ENCODE assay signal across 18 cellular contexts in genomic region chr3:38120690-38121450, GRCh38. TPM values are rescaled to one million over a fixed set of nuclear protein-coding genes. Genes with fewer than 3 reads are reported as not detected.
A peak's percentile ranks its signal among the peaks of the same experiment; 100 is the strongest.
DNase-seq lines count a peak whose midpoint lies in the region; ATAC-seq and TF ChIP-seq lines count a peak whose summit lies in the region.
"Had no signal": no experiment of that assay in that cellular context is flagged by ENCODE, and none has a peak within 500 bp of the region (broad histone marks: within the 10 kb centered on the region; RNA-seq: fewer than 3 reads in every experiment).

No MANE protein-coding gene starts in this region.

- H3K36me3 ChIP-seq in CD8-positive, alpha-beta T cell (ENCODE audit: insufficient read depth, low read length): peaks cover 18% of the 10 kb centered on the region
- H3K36me3 ChIP-seq in neuronal stem cell (replicated peaks in 1 of 2; ENCODE audit: control insufficient read depth in 2 of 2, insufficient read depth in 2 of 2, low read length in 2 of 2): peaks cover 40 to 75% of the 10 kb centered on the region in 2 donors
- H3K36me3 ChIP-seq: BE2C had no signal

- intact Hi-C loops in activated CD4-positive, alpha-beta T cell treated with anti-CD3 and anti-CD28 coated beads for 36 hours (cut with DNase I, micrococcal nuclease): no loop called here
- intact Hi-C loops in CD8-positive, alpha-beta T cell (cut with DNase I, micrococcal nuclease): no loop called here

- CTCF ChIA-PET in activated CD4-positive, alpha-beta T cell treated with anti-CD3 and anti-CD28 coated beads for 36 hours (lab: Charles Lee): interaction anchor here (0.5 to 1.4 kb wide), 6 partner anchors 7 to 532 kb away, joined by 3 to 5 read pairs (median 4); no protein-coding TSS in a partner anchor
- CTCF ChIA-PET in CD8-positive, alpha-beta T cell (lab: Charles Lee): interaction anchor here (1.2 to 1.4 kb wide), 3 partner anchors 224 to 359 kb away, joined by 3 to 4 read pairs (median 3); no protein-coding TSS in a partner anchor

- H3K14ac ChIP-seq in neuronal stem cell (ENCODE audit: low read length): no peak overlapping the region

- H3K36me3 Mint-ChIP-seq in activated CD4-positive, alpha-beta T cell treated with anti-CD3 and anti-CD28 coated beads for 36 hours (ENCODE audit: low read depth): peaks cover 23% of the 10 kb centered on the region
- H3K36me3 Mint-ChIP-seq in CD8-positive, alpha-beta T cell: peaks cover 62% of the 10 kb centered on the region
- peaks cover 18% of the 10 kb centered on the region for H3K36me3 Mint-ChIP-seq in activated naive CD8-positive, alpha-beta T cell treated with anti-CD3 and anti-CD28 coated beads, Interleukin-2, amount 50 U/mL, for 24 hours (ENCODE audit: low read depth)

- H3K9me3 Mint-ChIP-seq in activated CD4-positive, alpha-beta T cell treated with anti-CD3 and anti-CD28 coated beads for 36 hours (ENCODE audit: low read depth): no peaks in the 10 kb centered on the region
- H3K9me3 Mint-ChIP-seq in CD8-positive, alpha-beta T cell: no peaks in the 10 kb centered on the region
- no peaks in the 10 kb centered on the region for H3K9me3 Mint-ChIP-seq in activated naive CD8-positive, alpha-beta T cell treated with anti-CD3 and anti-CD28 coated beads, Interleukin-2, amount 50 U/mL, for 24 hours

- peak overlapping the region; percentile 65 for H3K23ac ChIP-seq in neuronal stem cell (ENCODE audit: low read depth, low read length, poor library complexity)

- no peak overlapping the region for H3K4me3 Mint-ChIP-seq in activated CD4-positive, alpha-beta T cell treated with anti-CD3 and anti-CD28 coated beads for 36 hours
- H3K4me3 Mint-ChIP-seq in CD8-positive, alpha-beta T cell: no peak overlapping the region
- H3K4me3 Mint-ChIP-seq in activated naive CD8-positive, alpha-beta T cell treated with anti-CD3 and anti-CD28 coated beads, Interleukin-2, amount 50 U/mL, for 24 hours: no peak overlapping the region

- H3K9me3 ChIP-seq in CD8-positive, alpha-beta T cell (ENCODE audit: low read length): no peaks in the 10 kb centered on the region
- H3K9me3 ChIP-seq in neuronal stem cell (replicated peaks in 1 of 2; ENCODE audit: control insufficient read depth in 2 of 2, insufficient read depth in 1 of 2, low read depth in 1 of 2, low read length in 2 of 2): peaks cover 0 to 1% of the 10 kb centered on the region in 2 donors
- H3K9me3 ChIP-seq: BE2C, heart left ventricle, testis had no signal

- H3K27me3 Mint-ChIP-seq in activated CD4-positive, alpha-beta T cell treated with anti-CD3 and anti-CD28 coated beads for 36 hours: no peaks in the 10 kb centered on the region
- H3K27me3 Mint-ChIP-seq in CD8-positive, alpha-beta T cell (ENCODE audit: low read depth): no peaks in the 10 kb centered on the region
- H3K27me3 Mint-ChIP-seq in activated naive CD8-positive, alpha-beta T cell treated with anti-CD3 and anti-CD28 coated beads, Interleukin-2, amount 50 U/mL, for 24 hours: no peaks in the 10 kb centered on the region

- WGBS in neuronal stem cell (ENCODE audit: extremely low coverage in 2 of 2, insufficient read length in 2 of 2, insufficient replicate concordance in 1 of 2), 2 donors: no CpG with 5 or more reads among the region's 11 CpGs

- no peak for TF ChIP-seq POLR2A in erythroblast (IDR thresholded peaks at IDR 0.05; ENCODE audit: low read length)

- H3K27ac ChIP-seq in CD8-positive, alpha-beta T cell (ENCODE audit: low read depth, low read length): no peak overlapping the region
- no peak overlapping the region for H3K27ac ChIP-seq in neuronal stem cell (replicated peaks; ENCODE audit: low read length)
- H3K27ac ChIP-seq: heart left ventricle, testis had no signal

- no peaks in the 10 kb centered on the region for H3K27me3 ChIP-seq in CD8-positive, alpha-beta T cell (ENCODE audit: insufficient read depth, low read length)
- no peaks in the 10 kb centered on the region for H3K27me3 ChIP-seq in neuronal stem cell (ENCODE audit: control insufficient read depth in 3 of 3, insufficient read depth in 3 of 3, low read depth in 1 of 3, low read length in 3 of 3)
- H3K27me3 ChIP-seq: BE2C, heart left ventricle, testis had no signal

- H3K79me1 ChIP-seq in neuronal stem cell (ENCODE audit: low read depth, low read length): peaks cover 2% of the 10 kb centered on the region

- no peaks in the 10 kb centered on the region for H3K4me1 Mint-ChIP-seq in activated CD4-positive, alpha-beta T cell treated with anti-CD3 and anti-CD28 coated beads for 36 hours
- H3K4me1 Mint-ChIP-seq in CD8-positive, alpha-beta T cell (ENCODE audit: low read depth): peaks cover 8% of the 10 kb centered on the region
- peaks cover 15% of the 10 kb centered on the region for H3K4me1 Mint-ChIP-seq in activated naive CD8-positive, alpha-beta T cell treated with anti-CD3 and anti-CD28 coated beads, Interleukin-2, amount 50 U/mL, for 24 hours

- H2BK120ac ChIP-seq in neuronal stem cell (ENCODE audit: low read depth, low read length): no peak overlapping the region

- no peak overlapping the region for H3K18ac ChIP-seq in neuronal stem cell (ENCODE audit: low read length)

- peak overlapping the region; percentile 58 for H3K27ac Mint-ChIP-seq in activated CD4-positive, alpha-beta T cell treated with anti-CD3 and anti-CD28 coated beads for 36 hours
- H3K27ac Mint-ChIP-seq in CD8-positive, alpha-beta T cell: peak overlapping the region; percentile 53
- peak overlapping the region; percentile 0 for H3K27ac Mint-ChIP-seq in activated naive CD8-positive, alpha-beta T cell treated with anti-CD3 and anti-CD28 coated beads, Interleukin-2, amount 50 U/mL, for 24 hours

- no peaks in the 10 kb centered on the region for H3K4me1 ChIP-seq in CD8-positive, alpha-beta T cell (ENCODE audit: insufficient read depth, low read length)
- H3K4me1 ChIP-seq in neuronal stem cell (ENCODE audit: control insufficient read depth in 2 of 2, insufficient read depth in 1 of 2, low read depth in 1 of 2, low read length in 2 of 2): no peaks in the 10 kb centered on the region
- H3K4me1 ChIP-seq: BE2C, testis had no signal

- H2BK12ac ChIP-seq in neuronal stem cell (ENCODE audit: low read length): no peak overlapping the region

- peak overlapping the region; percentile 92 for H4K91ac ChIP-seq in neuronal stem cell (ENCODE audit: low read depth, low read length, poor library complexity)

- DNase-seq in activated CD4-positive, alpha-beta T cell treated with anti-CD3 and anti-CD28 coated beads for 36 hours: no peak
- no peak for DNase-seq in activated CD4-positive, alpha-beta T cell treated with anti-CD3 and anti-CD28 coated beads, Interleukin-2, amount 50 U/mL, for 48 hours
- no peak for DNase-seq in CD8-positive, alpha-beta T cell
- DNase-seq in activated naive CD8-positive, alpha-beta T cell treated with anti-CD3 and anti-CD28 coated beads, Interleukin-2, amount 50 U/mL, for 24 hours: no peak
- DNase-seq in neuronal stem cell (ENCODE audit: low spot score) (no peak), NCI-H1436 (lab: John Stamatoyannopoulos, UW) (no peak), erythroblast (lab: John Stamatoyannopoulos, UW) (no peak)
- DNase-seq: amniotic stem cell, BE2C, EL, HCEC 1CT, NCI-H1436 treated with DMSO at 0.1 percent for 48 hours, NCI-H748 treated with DMSO at 0.1 percent for 48 hours, nucleus accumbens, T-helper 2 cell, testis had no signal

- peak overlapping the region; percentile 66 for H2BK5ac ChIP-seq in neuronal stem cell (ENCODE audit: low read length)

- no peak overlapping the region for H2BK15ac ChIP-seq in neuronal stem cell (ENCODE audit: low read length)

- no peak overlapping the region for H3K4me3 ChIP-seq in CD8-positive, alpha-beta T cell (ENCODE audit: low read depth, low read length)
- no peak overlapping the region for H3K4me3 ChIP-seq in neuronal stem cell (ENCODE audit: low read length in 2 of 2)
- H3K4me3 ChIP-seq: heart left ventricle, testis had no signal

- POLR2A ChIA-PET in activated CD4-positive, alpha-beta T cell treated with anti-CD3 and anti-CD28 coated beads for 36 hours (lab: Charles Lee): no interaction called here
- POLR2A ChIA-PET in CD8-positive, alpha-beta T cell (lab: Charles Lee): interaction anchor here (0.6 kb wide), 1 partner anchor 351 kb away, joined by 3 read pairs; no protein-coding TSS in a partner anchor

- no peak overlapping the region for H2AFZ ChIP-seq in neuronal stem cell (ENCODE audit: low read length)

- H3K9ac ChIP-seq in neuronal stem cell (ENCODE audit: low read depth, low read length, poor library complexity): no peak overlapping the region

- H3K4me2 ChIP-seq in neuronal stem cell (ENCODE audit: insufficient read depth, low read length, poor library complexity, severe bottlenecking): no peak overlapping the region

- H2AK5ac ChIP-seq in neuronal stem cell (ENCODE audit: low read depth, low read length): no peak overlapping the region

- no peak for ATAC-seq in activated CD4-positive, alpha-beta T cell treated with anti-CD3 and anti-CD28 coated beads for 36 hours
- ATAC-seq in CD8-positive, alpha-beta T cell: no peak
- no peak for ATAC-seq in activated naive CD8-positive, alpha-beta T cell treated with anti-CD3 and anti-CD28 coated beads, Interleukin-2, amount 50 U/mL, for 24 hours
- ATAC-seq in GM21390 (IDR thresholded peaks at IDR 0.05; ENCODE audit: unreplicated experiment): no peak
- ATAC-seq: heart left ventricle had no signal

- TF ChIP-seq CTCF in CD8-positive, alpha-beta T cell (IDR thresholded peaks at IDR 0.05): no peak

- H4K8ac ChIP-seq in neuronal stem cell (ENCODE audit: low read depth, low read length): peak overlapping the region; percentile 43

- no peak overlapping the region for H3K4ac ChIP-seq in neuronal stem cell (ENCODE audit: low read length)

RNA-seq across cellular contexts. Expression of gene ACAA1, which starts 16.1 kb away (rescaled TPM):
- 10 to 100 TPM; 52.2 to 64.6 TPM for total RNA-seq in activated CD4-positive, alpha-beta T cell treated with anti-CD3 and anti-CD28 coated beads for 36 hours
- total RNA-seq in CD8-positive, alpha-beta T cell: 10 to 100 TPM; 49.4 to 49.9 TPM
- 11.6 TPM for polyA plus RNA-seq in neuronal stem cell (2013, experiment 1 of 2)
- polyA plus RNA-seq in neuronal stem cell (2013, experiment 2 of 2): 11.5 TPM

RNA-seq across cellular contexts. Expression of gene MYD88, which starts 17.6 kb away (rescaled TPM):
- 10 to 100 TPM; 32.8 to 33.1 TPM for total RNA-seq in activated CD4-positive, alpha-beta T cell treated with anti-CD3 and anti-CD28 coated beads for 36 hours
- total RNA-seq in CD8-positive, alpha-beta T cell: 10 to 100 TPM; 32.2 to 32.7 TPM
- polyA plus RNA-seq in neuronal stem cell (2013, experiment 1 of 2): 20.8 TPM
- 20.5 TPM for polyA plus RNA-seq in neuronal stem cell (2013, experiment 2 of 2)

RNA-seq across cellular contexts. Expression of gene OXSR1, which starts 44.5 kb away (rescaled TPM):
- 10 to 100 TPM; 53.7 to 56.0 TPM for total RNA-seq in activated CD4-positive, alpha-beta T cell treated with anti-CD3 and anti-CD28 coated beads for 36 hours
- 10 to 100 TPM; 45.4 to 45.6 TPM for total RNA-seq in CD8-positive, alpha-beta T cell
- polyA plus RNA-seq in neuronal stem cell (2013, experiment 1 of 2): 34.0 TPM
- 33.5 TPM for polyA plus RNA-seq in neuronal stem cell (2013, experiment 2 of 2)

Comparison
In these comparisons a context has a peak if more than half of its experiments do, and no peak if none do; other contexts are left out.
1. H3K27ac Mint-ChIP-seq: peak in every context shown above with its lines; median percentile 58 in activated CD4-positive, alpha-beta T cell treated with anti-CD3 and anti-CD28 coated beads for 36 hours; 53 in CD8-positive, alpha-beta T cell; 0 in activated naive CD8-positive, alpha-beta T cell treated with anti-CD3 and anti-CD28 coated beads, Interleukin-2, amount 50 U/mL, for 24 hours.